Comparison of ENCODE assay signal across 3 cellular contexts in genomic region chr16:20677556-20677955, GRCh38. TPM values are rescaled to one million over a fixed set of nuclear protein-coding genes. Genes with fewer than 3 reads are reported as not detected.
"Had no signal": no experiment of that assay in that cellular context is flagged by ENCODE, and none has a peak within 500 bp of the region (broad histone marks: within the 10 kb centered on the region; RNA-seq: fewer than 3 reads in every experiment).

No MANE protein-coding gene starts in this region.

RNA-seq across cellular contexts. Expression of gene ACSM1, which starts 19.9 kb away (rescaled TPM):
- total RNA-seq: activated CD4-positive, alpha-beta T cell treated with anti-CD3 and anti-CD28 coated beads for 36 hours; dermis microvascular lymphatic vessel endothelial cell; smooth muscle cell had no signal
- polyA plus RNA-seq: smooth muscle cell had no signal
